22 cellular contexts compared by ENCODE assay signal in genomic region chr10:75770634-75771081, GRCh38.
DNase-seq lines count a peak whose midpoint lies in the region; ATAC-seq and TF ChIP-seq lines count a peak whose summit lies in the region.
"Had no signal": no experiment of that assay in that cellular context is flagged by ENCODE, and none has a peak within 500 bp of the region (broad histone marks: within the 10 kb centered on the region; RNA-seq: fewer than 3 reads in every experiment).

No MANE protein-coding gene starts in this region.

- peak overlapping the region in 2 of 4 donors; percentile 11 to 31 for H3K27ac ChIP-seq in gastrocnemius medialis
- H3K27ac ChIP-seq: HL-60, RWPE1 had no signal

- no peak for TF ChIP-seq CTCF in gastrocnemius medialis (IDR thresholded peaks at IDR 0.05 in 4 of 5, conservative IDR thresholded peaks at IDR 0.05 in 1 of 5)

- no peaks in the 10 kb centered on the region for H3K9me3 ChIP-seq in gastrocnemius medialis
- H3K9me3 ChIP-seq: MG63 had no signal

- H3K27me3 ChIP-seq in gastrocnemius medialis = no peaks in the 10 kb centered on the region
- H3K27me3 ChIP-seq: MG63 had no signal

- DNase-seq in AG20443 (ENCODE audit: low spot score) (peak; percentile 74), left cardiac atrium (peak; percentile 38), gastrocnemius medialis (peak; percentile 22 to 58), DMS79 treated with DMSO at 0.1 percent for 48 hours (lab: John Stamatoyannopoulos, UW) (no peak), NCI-H774 (lab: John Stamatoyannopoulos, UW) (no peak), NCI-H2081 treated with DMSO at 0.1 percent for 48 hours (lab: John Stamatoyannopoulos, UW) (no peak)
- DNase-seq: ACHN; activated CD4-positive, alpha-beta T cell treated with anti-CD3 and anti-CD28 coated beads for 48 hours; activated CD8-positive, alpha-beta memory T cell treated with anti-CD3 and anti-CD28 coated beads, Interleukin-2, amount 50 U/mL, for 48 hours; activated gamma-delta T cell; CD8-positive, alpha-beta T cell; IMR-90; MG63; natural killer cell; NCI-H1436 treated with DMSO at 0.1 percent for 48 hours; NCI-H446 had no signal

- ATAC-seq in left cardiac atrium (peak; percentile 78 to 87), gastrocnemius medialis (peak; percentile 84 to 87), GM18870 (IDR thresholded peaks at IDR 0.05; ENCODE audit: unreplicated experiment) (no peak)
- ATAC-seq: CD8-positive, alpha-beta T cell; natural killer cell had no signal

- H3K27me3 Mint-ChIP-seq in dendritic cell treated with granulocyte-macrophage colony-stimulating factor and Interleukin-4, amounts not matched to agents 40 ng/mL and 50 ng/mL, for 4 days = no peaks in the 10 kb centered on the region

- no peak overlapping the region for H3K4me3 ChIP-seq in gastrocnemius medialis
- H3K4me3 ChIP-seq: MG63 had no signal

- no peak overlapping the region for H3K4me3 Mint-ChIP-seq in dendritic cell treated with granulocyte-macrophage colony-stimulating factor and Interleukin-4, amounts not matched to agents 40 ng/mL and 50 ng/mL, for 4 days

- no peaks in the 10 kb centered on the region for H3K9me3 Mint-ChIP-seq in dendritic cell treated with granulocyte-macrophage colony-stimulating factor and Interleukin-4, amounts not matched to agents 40 ng/mL and 50 ng/mL, for 4 days
- H3K9me3 Mint-ChIP-seq: CD8-positive, alpha-beta T cell; memory B cell; natural killer cell had no signal

- H3K36me3 Mint-ChIP-seq in dendritic cell treated with granulocyte-macrophage colony-stimulating factor and Interleukin-4, amounts not matched to agents 40 ng/mL and 50 ng/mL, for 4 days (ENCODE audit: low read depth) = no peaks in the 10 kb centered on the region
- H3K36me3 Mint-ChIP-seq: CD8-positive, alpha-beta T cell; memory B cell; natural killer cell had no signal

- H3K36me3 ChIP-seq in gastrocnemius medialis = no peaks in the 10 kb centered on the region
- H3K36me3 ChIP-seq: MG63 had no signal

- peak overlapping the region; percentile 3 for H3K27ac Mint-ChIP-seq in dendritic cell treated with granulocyte-macrophage colony-stimulating factor and Interleukin-4, amounts not matched to agents 40 ng/mL and 50 ng/mL, for 4 days
- H3K27ac Mint-ChIP-seq: CD8-positive, alpha-beta T cell; memory B cell; progenitor cell of endocrine pancreas had no signal

- intact Hi-C loops in dendritic cell treated with granulocyte-macrophage colony-stimulating factor and Interleukin-4, amounts not matched to agents 40 ng/mL and 50 ng/mL, for 4 days (cut with micrococcal nuclease) = no loop called here
- intact Hi-C loops in left cardiac atrium (cut with DNase I) = no loop called here
- intact Hi-C loops in gastrocnemius medialis (cut with DNase I; ENCODE audit: low total_unique reads) = no loop called here

- H3K4me1 ChIP-seq in gastrocnemius medialis = peaks cover 0 to 7% of the 10 kb centered on the region in 2 donors

- no peak for TF ChIP-seq POLR2A in gastrocnemius medialis (IDR thresholded peaks at IDR 0.05)

- peaks cover 29% of the 10 kb centered on the region for H3K4me1 Mint-ChIP-seq in dendritic cell treated with granulocyte-macrophage colony-stimulating factor and Interleukin-4, amounts not matched to agents 40 ng/mL and 50 ng/mL, for 4 days (ENCODE audit: low read depth)

- in situ Hi-C loops in gastrocnemius medialis (cut with MboI; ENCODE audit: low sequenced_read_pairs in 4 of 4) = no loop called here

Comparison
In these comparisons a context has a peak if more than half of its experiments do, and no peak if none do; other contexts are left out.
1. DNase-seq: peak in AG20443 (single experiment), left cardiac atrium (single experiment) and gastrocnemius medialis (2 of 2); none in DMS79 treated with DMSO at 0.1 percent for 48 hours (single experiment), NCI-H774 (single experiment) and NCI-H2081 treated with DMSO at 0.1 percent for 48 hours (single experiment).